In the genomic region with DNA sequence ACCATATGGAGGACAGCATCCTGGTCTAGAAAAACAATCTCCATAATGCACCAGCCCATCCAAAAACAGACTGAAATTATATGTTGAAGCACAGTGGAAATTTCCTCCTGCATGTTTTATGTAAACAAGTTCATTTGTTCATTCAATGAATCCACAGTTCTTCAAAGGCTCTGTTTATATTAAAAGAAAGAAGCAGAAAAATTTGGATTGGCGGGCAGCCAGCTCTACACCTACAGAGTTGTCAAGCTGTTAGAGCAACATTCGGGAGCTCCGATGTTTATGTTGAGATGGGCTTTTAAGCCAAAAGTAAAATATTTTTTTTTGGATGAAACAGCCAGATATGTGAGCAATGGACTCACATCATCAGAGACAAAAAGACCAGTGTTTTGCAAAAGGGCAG, we compare ENCODE assay signal across 1 cellular context.
A peak's percentile ranks its signal among the peaks of the same experiment; 100 is the strongest.
TF ChIP-seq lines count a peak whose summit lies in the region.

No MANE protein-coding gene starts in this region.

TF ChIP-seq in HepG2, 621 proteins besides CTCF, POLR2A, EP300 and RAD21 (continued from another document):
- TF ChIP-seq FOXP4 (CRISPR knock-in tag; IDR thresholded peaks at IDR 0.05) = 0 out of 2 replicates have a peak, but pooled peaks have one; percentile 20
- no peak for TF ChIP-seq ZNF510 (CRISPR knock-in tag; IDR thresholded peaks at IDR 0.05; ENCODE audit: low read depth)
- no peak for TF ChIP-seq ZNF260 (CRISPR knock-in tag; IDR thresholded peaks at IDR 0.05; ENCODE audit: borderline replicate concordance, low read depth)
- no peak for TF ChIP-seq ZNF180 (CRISPR knock-in tag; IDR thresholded peaks at IDR 0.05; ENCODE audit: borderline replicate concordance, low read depth)
- TF ChIP-seq ZNF224 (CRISPR knock-in tag; IDR thresholded peaks at IDR 0.05) = no peak
- no peak for TF ChIP-seq ZNF33B (CRISPR knock-in tag; IDR thresholded peaks at IDR 0.05)
- peak; percentile 54; the same call in 1 of the 2 replicates for TF ChIP-seq FOXA3 (CRISPR knock-in tag; IDR thresholded peaks at IDR 0.05)
- 0 out of 2 replicates have a peak, but pooled peaks have one; percentile 26 for TF ChIP-seq ISL2 (CRISPR knock-in tag; IDR thresholded peaks at IDR 0.05)
